9 cellular contexts compared by ENCODE assay signal in the genomic region with DNA sequence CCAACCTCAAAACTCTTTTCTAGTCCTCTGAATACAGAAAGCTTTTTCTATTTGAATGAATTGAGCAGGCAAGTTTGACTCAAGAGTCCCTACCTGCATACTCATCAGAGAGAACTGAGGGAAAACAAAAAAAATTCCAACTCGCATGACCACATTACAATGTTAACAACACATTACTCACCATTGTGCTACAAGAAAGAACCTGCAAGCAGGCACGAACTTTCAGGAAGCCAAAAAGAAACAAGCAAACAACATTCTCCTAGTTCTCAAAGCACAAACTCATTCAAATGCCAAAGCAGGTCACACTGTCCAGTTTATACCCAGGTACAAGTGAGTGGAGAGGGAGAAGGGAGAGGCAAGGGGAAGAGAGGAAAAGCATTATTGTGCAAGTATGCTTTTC. TPM values are rescaled to one million over a fixed set of nuclear protein-coding genes. Genes with fewer than 3 reads are reported as not detected.
DNase-seq lines count a peak whose midpoint lies in the region; ATAC-seq and TF ChIP-seq lines count a peak whose summit lies in the region.
"Had no signal": no experiment of that assay in that cellular context is flagged by ENCODE, and none has a peak within 500 bp of the region (broad histone marks: within the 10 kb centered on the region; RNA-seq: fewer than 3 reads in every experiment).

No MANE protein-coding gene starts in this region.

- TF ChIP-seq POLR2A in body of pancreas (IDR thresholded peaks at IDR 0.05) = no peak

- H3K9me3 ChIP-seq in body of pancreas = no peaks in the 10 kb centered on the region

- no peak overlapping the region for H3K4me3 ChIP-seq in fibroblast of mammary gland (ENCODE audit: control insufficient read depth, low read depth, low read length)
- H3K4me3 ChIP-seq in body of pancreas = no peak overlapping the region

- H3K27ac Mint-ChIP-seq in stimulated activated naive CD8-positive, alpha-beta T cell treated with anti-CD3 and anti-CD28 coated beads, Interleukin-15, amount 100 ng/mL, for 72 hours = no peak overlapping the region

- peak; percentile 74 for ATAC-seq in stimulated activated naive CD8-positive, alpha-beta T cell treated with anti-CD3 and anti-CD28 coated beads, Interleukin-15, amount 100 ng/mL, for 72 hours
- ATAC-seq in GM18909 (IDR thresholded peaks at IDR 0.05; ENCODE audit: poor library complexity, unreplicated experiment) (no peak), body of pancreas (no peak)

- peaks cover 52% of the 10 kb centered on the region for H3K4me1 Mint-ChIP-seq in stimulated activated naive CD8-positive, alpha-beta T cell treated with anti-CD3 and anti-CD28 coated beads, Interleukin-15, amount 100 ng/mL, for 72 hours

- H3K27me3 ChIP-seq in body of pancreas = no peaks in the 10 kb centered on the region

- WGBS in body of pancreas, 2 donors = 29 to 36% methylated on average over 2 of the region's 2 CpGs

- H3K36me3 ChIP-seq in body of pancreas (replicated peaks in 1 of 2; ENCODE audit: insufficient read depth in 1 of 2, low read depth in 2 of 2) = no peaks in the 10 kb centered on the region

- H3K9me3 Mint-ChIP-seq in stimulated activated naive CD8-positive, alpha-beta T cell treated with anti-CD3 and anti-CD28 coated beads, Interleukin-15, amount 100 ng/mL, for 72 hours = no peaks in the 10 kb centered on the region

- H3K27ac ChIP-seq in VCaP = peak overlapping the region; percentile 40
- H3K27ac ChIP-seq in body of pancreas = no peak overlapping the region

- H3K4me1 ChIP-seq in body of pancreas = peaks cover 39% of the 10 kb centered on the region

- peak overlapping the region; percentile 14 to 58 for H3K4me3 Mint-ChIP-seq in stimulated activated naive CD8-positive, alpha-beta T cell treated with anti-CD3 and anti-CD28 coated beads, Interleukin-15, amount 100 ng/mL, for 72 hours

- TF ChIP-seq CTCF in VCaP (conservative IDR thresholded peaks at IDR 0.05) (no peak), fibroblast of mammary gland (conservative IDR thresholded peaks at IDR 0.05; ENCODE audit: control insufficient read depth, insufficient read depth, low read depth, low read length) (no peak), body of pancreas (IDR thresholded peaks at IDR 0.05) (no peak)

- intact Hi-C loops in body of pancreas (cut with DNase I) = no loop called here

- DNase-seq in activated CD4-positive, alpha-beta T cell treated with anti-CD3 and anti-CD28 coated beads, Interleukin-2, amount 50 U/mL, for 48 hours = peak; percentile 10 to 24
- no peak for DNase-seq in activated CD4-positive, alpha-beta T cell treated with anti-CD3 and anti-CD28 coated beads, Interleukin-2, amount 50 U/mL, for 4 hours
- DNase-seq in fibroblast of mammary gland (ENCODE audit: low read depth) (peak; percentile 63), activated gamma-delta T cell (lab: John Stamatoyannopoulos, UW) (no peak), body of pancreas (no peak)
- DNase-seq in stimulated activated naive CD8-positive, alpha-beta T cell treated with anti-CD3 and anti-CD28 coated beads, Interleukin-15, amount 100 ng/mL, for 72 hours = peak in 1 of 2 donors; percentile 18
- DNase-seq: MM.1S had no signal

- no peaks in the 10 kb centered on the region for H3K27me3 Mint-ChIP-seq in stimulated activated naive CD8-positive, alpha-beta T cell treated with anti-CD3 and anti-CD28 coated beads, Interleukin-15, amount 100 ng/mL, for 72 hours

RNA-seq across cellular contexts. Expression of gene OTUD7B, which starts 14.6 kb away (rescaled TPM):
- 10 to 100 TPM in 1 of 2 donors, 1 to 10 TPM in 1; 8.6 to 13.2 TPM for total RNA-seq in body of pancreas

RNA-seq across cellular contexts. Expression of gene MTMR11, which starts 59.2 kb away (rescaled TPM):
- total RNA-seq in body of pancreas = 10 to 100 TPM in 1 of 2 donors, 1 to 10 TPM in 1; 3.0 to 28.3 TPM

Comparison
In these comparisons a context has a peak if more than half of its experiments do, and no peak if none do; other contexts are left out.
1. DNase-seq: peak in activated CD4-positive, alpha-beta T cell treated with anti-CD3 and anti-CD28 coated beads, Interleukin-2, amount 50 U/mL, for 48 hours (2 of 2) and fibroblast of mammary gland (single experiment); none in activated CD4-positive, alpha-beta T cell treated with anti-CD3 and anti-CD28 coated beads, Interleukin-2, amount 50 U/mL, for 4 hours (0 of 2), activated gamma-delta T cell (single experiment) and body of pancreas (0 of 4).